Comparison of ENCODE assay signal across 16 cellular contexts in the genomic region with DNA sequence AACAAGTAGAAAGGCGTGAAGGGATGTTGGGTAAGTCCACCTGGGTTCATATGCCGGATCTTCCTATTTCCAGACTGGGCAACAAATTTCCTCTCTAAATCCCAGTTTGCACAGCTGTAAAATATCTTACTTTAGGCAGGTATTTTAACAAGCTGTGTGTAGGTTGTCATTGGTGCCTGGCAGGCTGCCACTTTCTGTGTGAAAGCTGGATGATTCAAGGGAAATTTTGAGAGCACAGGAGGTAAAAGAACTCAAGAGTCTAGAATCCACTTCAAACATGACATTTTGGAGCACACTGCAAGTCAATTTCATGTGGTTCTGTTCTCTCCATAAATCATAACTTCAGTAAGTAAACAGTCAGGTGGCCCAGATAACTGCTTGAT.
DNase-seq lines count a peak whose midpoint lies in the region; FAIRE-seq and TF ChIP-seq lines count a peak whose summit lies in the region.
"Had no signal": no experiment of that assay in that cellular context is flagged by ENCODE, and none has a peak within 500 bp of the region (broad histone marks: within the 10 kb centered on the region; RNA-seq: fewer than 3 reads in every experiment).

No MANE protein-coding gene starts in this region.

- H3K36me3 Mint-ChIP-seq in progenitor cell of endocrine pancreas (ENCODE audit: insufficient read depth), result no peaks in the 10 kb centered on the region
- H3K36me3 Mint-ChIP-seq: mesothelial cell of epicardium had no signal

- DNase-seq in GM18507 (ENCODE audit: extremely low spot score, insufficient read length, low read depth), result no peak
- peak; percentile 35 for DNase-seq in NCI-H226
- DNase-seq in epithelial cell of prostate (ENCODE audit: low read depth, low spot score), result no peak
- peak; percentile 19 for DNase-seq in stimulated activated CD4-positive, alpha-beta T cell treated with anti-CD3 and anti-CD28 coated beads, Interleukin-4, amount 100 ng/mL, for 24 hours
- no peak for DNase-seq in NCI-H1105 (lab: John Stamatoyannopoulos, UW)
- no peak for DNase-seq in progenitor cell of endocrine pancreas (ENCODE audit: low spot score, unreplicated experiment)
- DNase-seq in AG08395 (ENCODE audit: low spot score), result no peak
- DNase-seq: activated gamma-delta T cell treated with Interleukin-2 at 50 U/mL for 16 hours, NCI-H1694 treated with DMSO at 0.1 percent for 48 hours, NCI-H510A treated with DMSO at 0.1 percent for 48 hours, tibial artery had no signal

- no peak overlapping the region for H3K27ac Mint-ChIP-seq in progenitor cell of endocrine pancreas
- H3K27ac Mint-ChIP-seq: HFFc6, mesothelial cell of epicardium had no signal

- H3K27me3 Mint-ChIP-seq in progenitor cell of endocrine pancreas, result no peaks in the 10 kb centered on the region

- H3K9me3 Mint-ChIP-seq in progenitor cell of endocrine pancreas (ENCODE audit: low read depth), result no peaks in the 10 kb centered on the region
- H3K9me3 Mint-ChIP-seq: HFFc6, mesothelial cell of epicardium had no signal

- no peak overlapping the region for H3K4me3 Mint-ChIP-seq in progenitor cell of endocrine pancreas (ENCODE audit: low read depth)
- H3K4me3 Mint-ChIP-seq: HFFc6, mesothelial cell of epicardium had no signal

- no peak for TF ChIP-seq CTCF in progenitor cell of endocrine pancreas (IDR thresholded peaks at IDR 0.05; ENCODE audit: unreplicated experiment)

- FAIRE-seq in GM18507 (lab: Jason Lieb, UNC), result peak; percentile 67

- peak overlapping the region; percentile 46 for H3K27ac ChIP-seq in epithelial cell of prostate
- H3K27ac ChIP-seq: body of pancreas, hepatocyte, right atrium auricular region, tibial artery had no signal

- no peaks in the 10 kb centered on the region for H3K4me1 Mint-ChIP-seq in progenitor cell of endocrine pancreas (ENCODE audit: low read depth)
- H3K4me1 Mint-ChIP-seq: mesothelial cell of epicardium had no signal

Comparison
In these comparisons a context has a peak if more than half of its experiments do, and no peak if none do; other contexts are left out.
1. DNase-seq: peak in NCI-H226 (single experiment) and stimulated activated CD4-positive, alpha-beta T cell treated with anti-CD3 and anti-CD28 coated beads, Interleukin-4, amount 100 ng/mL, for 24 hours (single experiment); none in GM18507 (single experiment), epithelial cell of prostate (single experiment), NCI-H1105 (single experiment), progenitor cell of endocrine pancreas (single experiment) and AG08395 (single experiment).